ENCODE assay signal across 8 cellular contexts in the genomic region with DNA sequence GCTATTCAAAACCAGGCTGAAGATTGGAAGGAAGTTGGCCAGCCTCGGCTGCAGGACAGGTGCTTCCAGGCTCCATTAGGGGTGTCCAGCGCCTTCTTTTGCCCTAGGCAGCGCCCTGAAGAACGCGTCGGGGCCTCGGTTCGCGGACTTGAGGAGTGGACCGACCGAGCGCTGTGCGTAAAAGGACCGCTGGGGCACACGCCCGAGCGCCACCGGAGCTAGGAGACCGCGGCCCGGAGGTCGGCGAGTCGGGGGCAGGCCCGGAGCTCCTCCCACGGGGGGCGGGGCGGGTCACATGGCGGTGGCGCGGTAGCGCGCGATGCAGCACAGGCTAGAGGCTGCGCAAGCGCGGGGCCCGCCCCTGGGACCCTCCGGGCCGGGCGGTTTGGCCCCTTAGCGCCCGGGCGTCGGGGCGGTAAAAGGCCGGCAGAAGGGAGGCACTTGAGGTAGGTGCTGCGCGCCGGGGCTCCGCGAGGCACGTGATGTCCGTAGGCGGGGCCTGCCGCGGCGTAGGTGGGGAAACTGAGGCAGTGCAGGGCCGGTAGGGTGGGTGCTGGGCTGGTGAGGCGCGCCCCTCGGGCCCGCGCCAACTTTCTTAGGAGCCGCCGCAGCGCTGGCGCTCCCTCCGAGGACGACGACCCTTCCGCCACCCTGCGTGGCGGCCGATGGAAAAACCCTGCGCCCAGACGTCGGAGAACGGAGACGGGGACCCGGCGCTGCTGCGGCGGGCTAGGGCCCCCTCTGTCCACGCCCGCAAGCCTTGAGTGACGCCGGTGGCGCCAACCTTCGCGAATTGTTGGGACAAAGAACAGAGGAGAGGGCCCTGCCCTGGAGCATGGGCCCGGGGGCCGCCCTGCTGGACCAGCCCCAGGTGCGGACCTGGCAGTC. TPM values are rescaled to one million over a fixed set of nuclear protein-coding genes. Genes with fewer than 3 reads are reported as not detected.
DNase-seq lines count a peak whose midpoint lies in the region; ATAC-seq and TF ChIP-seq lines count a peak whose summit lies in the region.

A gene with protein sequence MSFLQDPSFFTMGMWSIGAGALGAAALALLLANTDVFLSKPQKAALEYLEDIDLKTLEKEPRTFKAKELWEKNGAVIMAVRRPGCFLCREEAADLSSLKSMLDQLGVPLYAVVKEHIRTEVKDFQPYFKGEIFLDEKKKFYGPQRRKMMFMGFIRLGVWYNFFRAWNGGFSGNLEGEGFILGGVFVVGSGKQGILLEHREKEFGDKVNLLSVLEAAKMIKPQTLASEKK (plus strand): TSS at position 354 of the 888 bp plus-strand sequence. CDS start 11,917 bp downstream, outside the sequence.

- DNase-seq in Calu3 = peak; percentile 96
- peak; percentile 62 for DNase-seq in HT-29 (ENCODE audit: low spot score)
- no peak for DNase-seq in RWPE2 (ENCODE audit: low spot score)
- peak; percentile 82 for DNase-seq in activated naive CD4-positive, alpha-beta T cell treated with Interleukin-2 at 50 U/mL for 16 hours
- peak; percentile 92 for DNase-seq in germinal center (ENCODE audit: low spot score)
- DNase-seq in omental fat pad (ENCODE audit: low spot score) = peak; percentile 57
- DNase-seq in suprapubic skin (ENCODE audit: low spot score in 2 of 2) = peak; percentile 86 to 89

- peak; percentile 82 for ATAC-seq in GM19468 (IDR thresholded peaks at IDR 0.05; ENCODE audit: extremely low read depth, unreplicated experiment)
- peak; percentile 80 for ATAC-seq in RWPE2 (ENCODE audit: low read depth)
- peak; percentile 85 for ATAC-seq in omental fat pad (ENCODE audit: low FRiP score)

- peak within 1 kb of the TSS; percentile 76 for H3K4me3 Mint-ChIP-seq in Calu3 (ENCODE audit: low read depth, unreplicated experiment)

- intact Hi-C loops in Calu3 (cut with micrococcal nuclease; ENCODE audit: unreplicated experiment) = no loop called here

- H3K4me3 ChIP-seq in RWPE2 (ENCODE audit: severe bottlenecking) (peak within 1 kb of the TSS; percentile 50), suprapubic skin (peak within 1 kb of the TSS; percentile 84)

- no peak for TF ChIP-seq EP300 in suprapubic skin (IDR thresholded peaks at IDR 0.05)

- peak within 1 kb of the TSS; percentile 60 for H3K27ac Mint-ChIP-seq in Calu3 (ENCODE audit: unreplicated experiment)

- no peak for TF ChIP-seq POLR2A in suprapubic skin (IDR thresholded peaks at IDR 0.05)

- H3K36me3 ChIP-seq in RWPE2 (ENCODE audit: low read depth) (no peaks in the 10 kb centered on the region), suprapubic skin (no peaks in the 10 kb centered on the region)

- H3K36me3 Mint-ChIP-seq in Calu3 (ENCODE audit: insufficient read depth, unreplicated experiment) = peaks cover 23% of the 10 kb centered on the region

- H3K4me1 ChIP-seq in RWPE2 (ENCODE audit: insufficient read depth, poor library complexity, severe bottlenecking) = peaks cover 30% of the 10 kb centered on the region
- peaks cover 69% of the 10 kb centered on the region for H3K4me1 ChIP-seq in suprapubic skin

- TF ChIP-seq CTCF in Calu3 (IDR thresholded peaks at IDR 0.05; ENCODE audit: unreplicated experiment) (no peak), RWPE2 (IDR thresholded peaks at IDR 0.05; ENCODE audit: poor library complexity, severe bottlenecking) (no peak), omental fat pad (IDR thresholded peaks at IDR 0.05) (peak in 1 of 3 donors; percentile 0), suprapubic skin (IDR thresholded peaks at IDR 0.05) (no peak)

- BruUV-seq in Calu3 (replicated peaks; lab: Mats Ljungman, UMichigan) = no TSS peak

- peaks cover 40% of the 10 kb centered on the region for H3K4me1 Mint-ChIP-seq in Calu3 (ENCODE audit: low read depth, unreplicated experiment)

- WGBS in suprapubic skin = 5% methylated on average over 18 of the region's 94 CpGs

- H3K9me3 Mint-ChIP-seq in Calu3 (ENCODE audit: low read depth, unreplicated experiment) = no peaks in the 10 kb centered on the region

- H3K27me3 ChIP-seq in RWPE2 (ENCODE audit: insufficient read depth, poor library complexity, severe bottlenecking) (no peaks in the 10 kb centered on the region), suprapubic skin (no peaks in the 10 kb centered on the region)

- no peak within 1 kb of the TSS for H3K27ac ChIP-seq in RWPE2 (ENCODE audit: poor library complexity, severe bottlenecking)
- H3K27ac ChIP-seq in suprapubic skin = peak within 1 kb of the TSS; percentile 82

- CTCF ChIA-PET in Calu3 (lab: Charles Lee) = interaction anchor here (0.6 to 2.3 kb wide), 17 partner anchors 10 to 1386 kb away, joined by 3 to 15 read pairs (median 4); no protein-coding TSS in a partner anchor

- H3K27me3 Mint-ChIP-seq in Calu3 (ENCODE audit: unreplicated experiment) = no peaks in the 10 kb centered on the region

- H3K9me3 ChIP-seq in RWPE2 (ENCODE audit: severe bottlenecking) (no peaks in the 10 kb centered on the region), suprapubic skin (no peaks in the 10 kb centered on the region)

RNA-seq across cellular contexts. Expression of the gene that starts here (rescaled TPM):
- total RNA-seq in Calu3 (2022) (61.4 and 67.2 TPM in 2 replicates), omental fat pad (100 to 1,000 TPM; 218 to 456 (median 415) TPM), suprapubic skin (100 to 1,000 TPM in 3 of 4 donors, 10 to 100 TPM in 1; 91.0 to 106 (median 105) TPM)
- 8.6 and 9.3 TPM in 2 replicates for total RNA-seq in HT-29 (2014; rRNA removed; shearing (Covaris generic))
